1 cellular context compared by ENCODE assay signal in genomic region chr19:18846862-18847515, GRCh38.
TF ChIP-seq lines count a peak whose summit lies in the region.

No MANE protein-coding gene starts in this region.

TF ChIP-seq in HepG2, 621 proteins besides CTCF, POLR2A, EP300 and RAD21 (continued from another document and continues in another):
- TF ChIP-seq, protein P1, sequence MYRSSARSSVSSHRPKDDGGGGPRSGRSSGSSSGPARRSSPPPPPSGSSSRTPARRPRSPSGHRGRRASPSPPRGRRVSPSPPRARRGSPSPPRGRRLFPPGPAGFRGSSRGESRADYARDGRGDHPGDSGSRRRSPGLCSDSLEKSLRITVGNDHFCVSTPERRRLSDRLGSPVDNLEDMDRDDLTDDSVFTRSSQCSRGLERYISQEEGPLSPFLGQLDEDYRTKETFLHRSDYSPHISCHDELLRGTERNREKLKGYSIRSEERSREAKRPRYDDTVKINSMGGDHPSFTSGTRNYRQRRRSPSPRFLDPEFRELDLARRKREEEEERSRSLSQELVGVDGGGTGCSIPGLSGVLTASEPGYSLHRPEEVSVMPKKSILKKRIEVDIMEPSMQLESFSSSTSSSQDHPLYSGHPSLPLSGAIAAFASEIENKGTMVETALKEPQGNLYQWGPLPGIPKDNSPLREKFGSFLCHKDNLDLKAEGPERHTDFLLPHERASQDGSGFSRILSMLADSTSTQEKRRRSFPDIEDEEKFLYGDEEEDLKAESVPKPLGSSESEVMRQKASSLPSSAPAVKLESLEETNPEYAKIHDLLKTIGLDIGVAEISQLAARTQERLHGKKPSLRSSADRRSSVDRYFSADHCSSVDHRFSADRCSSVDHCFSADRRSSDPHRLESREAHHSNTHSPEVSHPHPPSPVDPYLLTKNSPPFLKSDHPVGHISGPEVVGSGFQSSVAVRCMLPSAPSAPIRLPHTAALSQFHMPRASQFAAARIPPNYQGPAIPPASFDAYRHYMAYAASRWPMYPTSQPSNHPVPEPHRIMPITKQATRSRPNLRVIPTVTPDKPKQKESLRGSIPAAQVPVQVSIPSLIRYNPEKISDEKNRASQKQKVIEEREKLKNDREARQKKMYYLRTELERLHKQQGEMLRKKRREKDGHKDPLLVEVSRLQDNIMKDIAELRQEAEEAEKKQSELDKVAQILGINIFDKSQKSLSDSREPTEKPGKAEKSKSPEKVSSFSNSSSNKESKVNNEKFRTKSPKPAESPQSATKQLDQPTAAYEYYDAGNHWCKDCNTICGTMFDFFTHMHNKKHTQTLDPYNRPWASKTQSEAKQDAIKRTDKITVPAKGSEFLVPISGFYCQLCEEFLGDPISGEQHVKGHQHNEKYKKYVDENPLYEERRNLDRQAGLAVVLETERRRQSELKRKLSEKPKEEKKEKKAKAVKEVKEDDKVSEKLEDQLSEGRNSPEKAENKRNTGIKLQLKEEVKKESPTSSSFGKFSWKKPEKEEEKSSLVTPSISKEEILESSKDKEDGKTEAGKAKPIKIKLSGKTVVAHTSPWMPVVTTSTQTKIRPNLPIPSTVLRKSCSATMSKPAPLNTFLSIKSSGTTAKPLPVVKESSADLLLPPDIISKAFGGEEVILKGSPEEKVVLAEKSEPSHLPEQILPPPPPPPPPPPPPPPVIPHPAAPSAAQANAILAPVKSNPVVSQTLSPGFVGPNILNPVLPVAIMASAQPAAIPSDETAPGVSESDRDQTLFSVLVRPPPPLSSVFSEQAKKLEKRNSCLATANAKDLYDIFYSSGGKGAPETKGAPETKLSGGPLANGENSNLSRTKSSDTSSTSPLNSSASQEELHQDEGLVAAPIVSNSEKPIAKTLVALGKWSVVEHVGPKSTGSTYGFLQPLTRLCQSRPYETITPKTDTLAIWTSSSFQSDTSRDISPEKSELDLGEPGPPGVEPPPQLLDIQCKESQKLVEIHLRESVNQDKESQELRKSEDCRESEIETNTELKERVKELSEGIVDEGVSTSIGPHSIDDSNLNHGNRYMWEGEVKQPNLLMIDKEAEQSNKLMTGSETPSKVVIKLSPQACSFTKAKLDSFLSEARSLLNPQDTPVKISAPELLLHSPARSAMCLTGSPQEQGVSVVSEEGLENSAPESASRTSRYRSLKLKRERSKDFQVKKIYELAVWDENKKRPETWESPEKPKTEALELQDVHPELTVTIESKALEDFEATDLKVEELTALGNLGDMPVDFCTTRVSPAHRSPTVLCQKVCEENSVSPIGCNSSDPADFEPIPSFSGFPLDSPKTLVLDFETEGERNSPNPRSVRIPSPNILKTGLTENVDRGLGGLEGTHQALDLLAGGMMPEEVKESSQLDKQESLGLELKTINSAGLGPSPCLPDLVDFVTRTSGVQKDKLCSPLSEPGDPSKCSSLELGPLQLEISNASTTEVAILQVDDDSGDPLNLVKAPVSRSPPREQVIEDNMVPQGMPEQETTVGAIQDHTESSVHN (CRISPR knock-in tag; IDR thresholded peaks at IDR 0.05) = no peak
- TF ChIP-seq ZFY (CRISPR knock-in tag; IDR thresholded peaks at IDR 0.05) (peak; percentile 40; the same call in 1 of the 2 replicates), ZNF790 (CRISPR knock-in tag; IDR thresholded peaks at IDR 0.05; ENCODE audit: borderline replicate concordance) (no peak), JARID2 (CRISPR knock-in tag; IDR thresholded peaks at IDR 0.05; ENCODE audit: insufficient replicate concordance) (no peak), ZNF225 (CRISPR knock-in tag; IDR thresholded peaks at IDR 0.05) (no peak), PRDM15 (CRISPR knock-in tag; IDR thresholded peaks at IDR 0.05) (no peak), MAFF (IDR thresholded peaks at IDR 0.05; ENCODE audit: low read depth, low read length) (no peak), HOMEZ (CRISPR knock-in tag; IDR thresholded peaks at IDR 0.05; ENCODE audit: low read depth) (no peak), TOPORS (CRISPR knock-in tag; IDR thresholded peaks at IDR 0.05) (no peak), RFX5 (IDR thresholded peaks at IDR 0.05; ENCODE audit: low read depth, low read length) (no peak), IRF9 (CRISPR knock-in tag; IDR thresholded peaks at IDR 0.05; ENCODE audit: borderline replicate concordance) (no peak), ADNP (CRISPR knock-in tag; IDR thresholded peaks at IDR 0.05) (no peak), CCDC6 (CRISPR knock-in tag; IDR thresholded peaks at IDR 0.05) (no peak), SRF (IDR thresholded peaks at IDR 0.05; ENCODE audit: low read depth, low read length) (no peak), ZBTB10 (CRISPR knock-in tag; IDR thresholded peaks at IDR 0.05; ENCODE audit: borderline replicate concordance) (no peak), SALL1 (CRISPR knock-in tag; IDR thresholded peaks at IDR 0.05) (peak; percentile 26; the same call in 1 of the 2 replicates), DDIT3 (CRISPR knock-in tag; IDR thresholded peaks at IDR 0.05) (no peak), ZNF713 (CRISPR knock-in tag; IDR thresholded peaks at IDR 0.05) (no peak), ZNF331 (CRISPR knock-in tag; IDR thresholded peaks at IDR 0.05) (no peak), RFXAP (CRISPR knock-in tag; IDR thresholded peaks at IDR 0.05; ENCODE audit: borderline replicate concordance) (no peak), ZMAT3 (CRISPR knock-in tag; conservative IDR thresholded peaks at IDR 0.05) (0 out of 2 replicates have a peak, but pooled peaks have one; percentile 27), GZF1 (CRISPR knock-in tag; IDR thresholded peaks at IDR 0.05) (no peak), NFKBIZ (CRISPR knock-in tag; IDR thresholded peaks at IDR 0.05) (no peak), GRHL1 (CRISPR knock-in tag; conservative IDR thresholded peaks at IDR 0.05) (no peak), KDM2A (CRISPR knock-in tag; IDR thresholded peaks at IDR 0.05; ENCODE audit: borderline replicate concordance, low read depth) (peak; percentile 34; the same call in 1 of the 2 replicates)
- TF ChIP-seq, protein P2, sequence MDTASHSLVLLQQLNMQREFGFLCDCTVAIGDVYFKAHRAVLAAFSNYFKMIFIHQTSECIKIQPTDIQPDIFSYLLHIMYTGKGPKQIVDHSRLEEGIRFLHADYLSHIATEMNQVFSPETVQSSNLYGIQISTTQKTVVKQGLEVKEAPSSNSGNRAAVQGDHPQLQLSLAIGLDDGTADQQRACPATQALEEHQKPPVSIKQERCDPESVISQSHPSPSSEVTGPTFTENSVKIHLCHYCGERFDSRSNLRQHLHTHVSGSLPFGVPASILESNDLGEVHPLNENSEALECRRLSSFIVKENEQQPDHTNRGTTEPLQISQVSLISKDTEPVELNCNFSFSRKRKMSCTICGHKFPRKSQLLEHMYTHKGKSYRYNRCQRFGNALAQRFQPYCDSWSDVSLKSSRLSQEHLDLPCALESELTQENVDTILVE (CRISPR knock-in tag; IDR thresholded peaks at IDR 0.05) = 0 out of 2 replicates have a peak, but pooled peaks have one; percentile 55
- TF ChIP-seq, protein P3, sequence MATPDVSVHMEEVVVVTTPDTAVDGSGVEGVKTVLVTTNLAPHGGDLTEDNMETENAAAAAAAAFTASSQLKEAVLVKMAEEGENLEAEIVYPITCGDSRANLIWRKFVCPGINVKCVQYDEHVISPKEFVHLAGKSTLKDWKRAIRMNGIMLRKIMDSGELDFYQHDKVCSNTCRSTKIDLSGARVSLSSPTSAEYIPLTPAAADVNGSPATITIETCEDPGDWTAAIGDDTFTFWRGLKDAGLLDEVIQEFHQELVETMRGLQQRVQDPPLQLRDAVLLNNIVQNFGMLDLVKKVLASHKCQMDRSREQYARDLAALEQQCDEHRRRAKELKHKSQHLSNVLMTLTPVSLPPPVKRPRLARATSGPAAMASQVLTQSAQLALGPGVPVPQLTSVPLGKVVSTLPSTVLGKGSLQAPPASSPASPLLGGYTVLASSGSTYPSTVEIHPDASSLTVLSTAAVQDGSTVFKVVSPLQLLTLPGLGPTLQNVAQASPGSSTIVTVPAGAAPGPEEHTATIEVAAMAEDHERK (CRISPR knock-in tag; IDR thresholded peaks at IDR 0.05; ENCODE audit: low read depth) = no peak
- TF ChIP-seq, protein P4, sequence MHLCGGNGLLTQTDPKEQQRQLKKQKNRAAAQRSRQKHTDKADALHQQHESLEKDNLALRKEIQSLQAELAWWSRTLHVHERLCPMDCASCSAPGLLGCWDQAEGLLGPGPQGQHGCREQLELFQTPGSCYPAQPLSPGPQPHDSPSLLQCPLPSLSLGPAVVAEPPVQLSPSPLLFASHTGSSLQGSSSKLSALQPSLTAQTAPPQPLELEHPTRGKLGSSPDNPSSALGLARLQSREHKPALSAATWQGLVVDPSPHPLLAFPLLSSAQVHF (CRISPR knock-in tag; IDR thresholded peaks at IDR 0.05) = no peak
